Comparison of ENCODE assay signal across 20 cellular contexts in the genomic region with DNA sequence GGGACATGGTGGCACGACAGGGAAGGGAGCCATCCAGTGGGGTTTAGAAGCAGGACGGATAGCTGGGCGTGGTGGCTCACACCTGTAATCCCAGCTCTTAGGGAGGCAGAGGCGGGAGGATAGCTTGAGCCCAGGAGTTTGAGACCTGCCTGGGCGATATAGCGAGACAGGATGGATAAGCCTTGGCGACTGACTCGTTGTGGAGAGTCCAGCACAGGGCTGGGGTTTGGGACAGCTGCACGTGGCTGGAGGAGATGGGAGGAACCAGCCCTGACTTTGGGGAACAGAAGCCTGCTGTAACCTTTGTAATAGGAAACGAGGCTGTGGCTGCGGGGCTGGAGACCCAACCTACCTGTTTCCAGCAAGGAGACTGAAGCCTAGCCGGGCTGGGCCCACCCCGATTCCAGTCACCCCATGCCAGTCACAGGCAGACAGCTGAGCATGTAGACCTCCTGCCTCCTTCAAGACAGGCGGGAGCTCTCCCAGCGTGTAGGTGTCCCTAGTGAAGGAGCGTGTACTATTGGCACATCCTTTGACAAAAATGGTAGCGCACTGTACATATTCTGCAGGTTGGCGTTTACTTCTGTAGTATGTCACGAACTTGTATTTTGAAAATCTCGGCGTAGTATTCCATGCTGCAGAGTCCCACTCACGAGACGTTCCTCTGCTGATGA. TPM values are rescaled to one million over a fixed set of nuclear protein-coding genes. Genes with fewer than 3 reads are reported as not detected.
A peak's percentile ranks its signal among the peaks of the same experiment; 100 is the strongest.
DNase-seq lines count a peak whose midpoint lies in the region; ATAC-seq and TF ChIP-seq lines count a peak whose summit lies in the region.
"Had no signal": no experiment of that assay in that cellular context is flagged by ENCODE, and none has a peak within 500 bp of the region (broad histone marks: within the 10 kb centered on the region; RNA-seq: fewer than 3 reads in every experiment).

No MANE protein-coding gene starts in this region.

- H3K27ac ChIP-seq in naive thymus-derived CD4-positive, alpha-beta T cell (ENCODE audit: low read depth, low read length), result no peak overlapping the region
- H3K27ac ChIP-seq: SK-N-MC had no signal

- TF ChIP-seq CTCF in activated CD8-positive, alpha-beta T cell treated with anti-CD3 and anti-CD28 coated beads for 36 hours (IDR thresholded peaks at IDR 0.05), result no peak

- no peaks in the 10 kb centered on the region for H3K9me3 ChIP-seq in naive thymus-derived CD4-positive, alpha-beta T cell (ENCODE audit: control insufficient read depth in 2 of 3, low read length in 3 of 3)

- H3K36me3 ChIP-seq in naive thymus-derived CD4-positive, alpha-beta T cell (ENCODE audit: control insufficient read depth in 2 of 3, insufficient read depth in 3 of 3, low read length in 3 of 3), result peaks cover 8 to 100% (median 40%) of the 10 kb centered on the region in 3 experiments

- CTCF ChIA-PET in activated CD8-positive, alpha-beta T cell treated with anti-CD3 and anti-CD28 coated beads, Interleukin-2, amount 10 ng/mL, durations not matched to agents 7 days and 5 days (lab: Charles Lee), result interaction anchor here (1.1 to 1.6 kb wide), 2 partner anchors 15 to 83 kb away, joined by 3 read pairs; no protein-coding TSS in a partner anchor
- CTCF ChIA-PET in activated CD8-positive, alpha-beta T cell treated with anti-CD3 and anti-CD28 coated beads for 36 hours (lab: Charles Lee), result interaction anchor here (1.5 kb wide), 1 partner anchor 114 kb away, joined by 3 read pairs; no protein-coding TSS in a partner anchor
- CTCF ChIA-PET in naive thymus-derived CD4-positive, alpha-beta T cell (lab: Charles Lee), result no interaction called here

- intact Hi-C loops in activated CD8-positive, alpha-beta T cell treated with anti-CD3 and anti-CD28 coated beads for 36 hours (cut with micrococcal nuclease), result no loop called here
- intact Hi-C loops in activated T-helper 1 cell treated with anti-CD3 and anti-CD28 coated beads, Interleukin-12 subunit alpha, Interleukin-12 subunit beta, Interleukin-2, Interleukin-4 antibody, amounts not matched to agents 30 ng/mL and 10 ng/mL and 1 ng/mL, durations not matched to agents 14 hours and 24 hours and 36 hours (cut with micrococcal nuclease), result no loop called here
- intact Hi-C loops in naive thymus-derived CD4-positive, alpha-beta T cell (cut with micrococcal nuclease), result no loop called here

- ATAC-seq in activated CD8-positive, alpha-beta T cell treated with anti-CD3 and anti-CD28 coated beads, Interleukin-2, amount 10 ng/mL, durations not matched to agents 7 days and 5 days, result no peak
- ATAC-seq in activated CD8-positive, alpha-beta T cell treated with anti-CD3 and anti-CD28 coated beads for 36 hours, result no peak
- ATAC-seq in naive thymus-derived CD4-positive, alpha-beta T cell, result no peak
- ATAC-seq in HG03442 (IDR thresholded peaks at IDR 0.05; ENCODE audit: unreplicated experiment) (no peak), HG02884 (IDR thresholded peaks at IDR 0.05; ENCODE audit: unreplicated experiment) (no peak)

- peaks cover 70% of the 10 kb centered on the region for H3K36me3 Mint-ChIP-seq in activated CD8-positive, alpha-beta T cell treated with anti-CD3 and anti-CD28 coated beads, Interleukin-2, amount 10 ng/mL, durations not matched to agents 7 days and 5 days (ENCODE audit: low read depth)
- H3K36me3 Mint-ChIP-seq in activated CD8-positive, alpha-beta T cell treated with anti-CD3 and anti-CD28 coated beads for 36 hours (ENCODE audit: low read depth), result peaks cover 56% of the 10 kb centered on the region
- H3K36me3 Mint-ChIP-seq in activated T-helper 1 cell treated with anti-CD3 and anti-CD28 coated beads, Interleukin-12 subunit alpha, Interleukin-12 subunit beta, Interleukin-2, Interleukin-4 antibody, amounts not matched to agents 30 ng/mL and 10 ng/mL and 1 ng/mL, durations not matched to agents 14 hours and 24 hours and 36 hours (ENCODE audit: low read depth), result peaks cover 56% of the 10 kb centered on the region
- H3K36me3 Mint-ChIP-seq in naive thymus-derived CD4-positive, alpha-beta T cell, result peaks cover 9 to 44% (median 24%) of the 10 kb centered on the region in 5 donors

- peaks cover 25% of the 10 kb centered on the region for H3K4me1 Mint-ChIP-seq in activated CD8-positive, alpha-beta T cell treated with anti-CD3 and anti-CD28 coated beads, Interleukin-2, amount 10 ng/mL, durations not matched to agents 7 days and 5 days (ENCODE audit: low read depth)
- H3K4me1 Mint-ChIP-seq in activated CD8-positive, alpha-beta T cell treated with anti-CD3 and anti-CD28 coated beads for 36 hours (ENCODE audit: low read depth), result peaks cover 22% of the 10 kb centered on the region
- peaks cover 15% of the 10 kb centered on the region for H3K4me1 Mint-ChIP-seq in activated T-helper 1 cell treated with anti-CD3 and anti-CD28 coated beads, Interleukin-12 subunit alpha, Interleukin-12 subunit beta, Interleukin-2, Interleukin-4 antibody, amounts not matched to agents 30 ng/mL and 10 ng/mL and 1 ng/mL, durations not matched to agents 14 hours and 24 hours and 36 hours (ENCODE audit: low read depth)
- H3K4me1 Mint-ChIP-seq in naive thymus-derived CD4-positive, alpha-beta T cell, result peaks cover 18 to 37% (median 35%) of the 10 kb centered on the region in 7 donors

- DNase-seq in activated CD8-positive, alpha-beta T cell treated with anti-CD3 and anti-CD28 coated beads, Interleukin-2, amount 10 ng/mL, durations not matched to agents 7 days and 5 days, result no peak
- no peak for DNase-seq in activated CD8-positive, alpha-beta T cell treated with anti-CD3 and anti-CD28 coated beads for 36 hours
- DNase-seq in activated T-helper 1 cell treated with anti-CD3 and anti-CD28 coated beads, Interleukin-12 subunit alpha, Interleukin-12 subunit beta, Interleukin-2, Interleukin-4 antibody, amounts not matched to agents 30 ng/mL and 10 ng/mL and 1 ng/mL, durations not matched to agents 14 hours and 24 hours and 36 hours (ENCODE audit: low spot score), result no peak
- DNase-seq in myocyte (ENCODE audit: low read depth) (peak; percentile 65), putamen (ENCODE audit: low spot score) (peak; percentile 39)
- DNase-seq in naive thymus-derived CD4-positive, alpha-beta T cell, result no peak
- DNase-seq: 8988T; CD4-positive, CD25-positive, alpha-beta regulatory T cell; COR-L47; DMS153; GDM1; NCI-H1092 treated with DMSO at 0.1 percent for 48 hours; NCI-H1694; NCI-H2081 treated with DMSO at 0.1 percent for 48 hours; NCI-H774; OCI-M1; SHP77 had no signal

- no peaks in the 10 kb centered on the region for H3K9me3 Mint-ChIP-seq in activated CD8-positive, alpha-beta T cell treated with anti-CD3 and anti-CD28 coated beads, Interleukin-2, amount 10 ng/mL, durations not matched to agents 7 days and 5 days (ENCODE audit: insufficient read depth)
- H3K9me3 Mint-ChIP-seq in activated CD8-positive, alpha-beta T cell treated with anti-CD3 and anti-CD28 coated beads for 36 hours, result no peaks in the 10 kb centered on the region
- H3K9me3 Mint-ChIP-seq in activated T-helper 1 cell treated with anti-CD3 and anti-CD28 coated beads, Interleukin-12 subunit alpha, Interleukin-12 subunit beta, Interleukin-2, Interleukin-4 antibody, amounts not matched to agents 30 ng/mL and 10 ng/mL and 1 ng/mL, durations not matched to agents 14 hours and 24 hours and 36 hours, result no peaks in the 10 kb centered on the region
- H3K9me3 Mint-ChIP-seq in naive thymus-derived CD4-positive, alpha-beta T cell, result peaks cover 0 to 2% (median 0%) of the 10 kb centered on the region in 11 donors

- peaks cover 15 to 32% of the 10 kb centered on the region in 2 donors for H3K4me1 ChIP-seq in naive thymus-derived CD4-positive, alpha-beta T cell (ENCODE audit: control insufficient read depth in 2 of 2, insufficient read depth in 2 of 2, low read length in 2 of 2)

- POLR2A ChIA-PET in activated CD8-positive, alpha-beta T cell treated with anti-CD3 and anti-CD28 coated beads, Interleukin-2, amount 10 ng/mL, durations not matched to agents 7 days and 5 days (lab: Charles Lee), result no interaction called here
- POLR2A ChIA-PET in activated CD8-positive, alpha-beta T cell treated with anti-CD3 and anti-CD28 coated beads for 36 hours (lab: Charles Lee), result interaction anchor here (0.6 to 2.7 kb wide), 5 partner anchors 7 to 53 kb away, joined by 3 to 10 read pairs (median 3); no protein-coding TSS in a partner anchor
- POLR2A ChIA-PET in naive thymus-derived CD4-positive, alpha-beta T cell (lab: Charles Lee), result interaction anchor here (0.5 to 11.2 kb wide), 2 partner anchors 11 to 36 kb away, joined by 3 to 173 read pairs; a partner anchor contains a TSS

- H3K27ac Mint-ChIP-seq in activated CD8-positive, alpha-beta T cell treated with anti-CD3 and anti-CD28 coated beads, Interleukin-2, amount 10 ng/mL, durations not matched to agents 7 days and 5 days, result peak overlapping the region; percentile 36
- no peak overlapping the region for H3K27ac Mint-ChIP-seq in activated CD8-positive, alpha-beta T cell treated with anti-CD3 and anti-CD28 coated beads for 36 hours
- H3K27ac Mint-ChIP-seq in activated T-helper 1 cell treated with anti-CD3 and anti-CD28 coated beads, Interleukin-12 subunit alpha, Interleukin-12 subunit beta, Interleukin-2, Interleukin-4 antibody, amounts not matched to agents 30 ng/mL and 10 ng/mL and 1 ng/mL, durations not matched to agents 14 hours and 24 hours and 36 hours, result peak overlapping the region; percentile 44
- peak overlapping the region in 3 of 9 donors; percentile 21 to 64 (median 36) for H3K27ac Mint-ChIP-seq in naive thymus-derived CD4-positive, alpha-beta T cell
- H3K27ac Mint-ChIP-seq: CD4-positive, CD25-positive, alpha-beta regulatory T cell had no signal

- H3K27me3 Mint-ChIP-seq in activated CD8-positive, alpha-beta T cell treated with anti-CD3 and anti-CD28 coated beads, Interleukin-2, amount 10 ng/mL, durations not matched to agents 7 days and 5 days (ENCODE audit: low read depth), result no peaks in the 10 kb centered on the region
- H3K27me3 Mint-ChIP-seq in activated CD8-positive, alpha-beta T cell treated with anti-CD3 and anti-CD28 coated beads for 36 hours, result no peaks in the 10 kb centered on the region
- no peaks in the 10 kb centered on the region for H3K27me3 Mint-ChIP-seq in activated T-helper 1 cell treated with anti-CD3 and anti-CD28 coated beads, Interleukin-12 subunit alpha, Interleukin-12 subunit beta, Interleukin-2, Interleukin-4 antibody, amounts not matched to agents 30 ng/mL and 10 ng/mL and 1 ng/mL, durations not matched to agents 14 hours and 24 hours and 36 hours (ENCODE audit: insufficient read depth)
- H3K27me3 Mint-ChIP-seq in naive thymus-derived CD4-positive, alpha-beta T cell, result no peaks in the 10 kb centered on the region
- H3K27me3 Mint-ChIP-seq: CD4-positive, CD25-positive, alpha-beta regulatory T cell had no signal

- no peak overlapping the region for H3K4me3 ChIP-seq in naive thymus-derived CD4-positive, alpha-beta T cell (ENCODE audit: low read length)
- H3K4me3 ChIP-seq: SK-N-MC had no signal

- no peak overlapping the region for H3K4me3 Mint-ChIP-seq in activated CD8-positive, alpha-beta T cell treated with anti-CD3 and anti-CD28 coated beads, Interleukin-2, amount 10 ng/mL, durations not matched to agents 7 days and 5 days
- no peak overlapping the region for H3K4me3 Mint-ChIP-seq in activated CD8-positive, alpha-beta T cell treated with anti-CD3 and anti-CD28 coated beads for 36 hours
- no peak overlapping the region for H3K4me3 Mint-ChIP-seq in activated T-helper 1 cell treated with anti-CD3 and anti-CD28 coated beads, Interleukin-12 subunit alpha, Interleukin-12 subunit beta, Interleukin-2, Interleukin-4 antibody, amounts not matched to agents 30 ng/mL and 10 ng/mL and 1 ng/mL, durations not matched to agents 14 hours and 24 hours and 36 hours
- no peak overlapping the region for H3K4me3 Mint-ChIP-seq in naive thymus-derived CD4-positive, alpha-beta T cell

- no peaks in the 10 kb centered on the region for H3K27me3 ChIP-seq in naive thymus-derived CD4-positive, alpha-beta T cell (ENCODE audit: control insufficient read depth in 2 of 2, insufficient read depth in 2 of 2, low read length in 2 of 2)

RNA-seq across cellular contexts. Expression of a gene that starts 8.0 kb away (rescaled TPM):
- total RNA-seq in activated CD8-positive, alpha-beta T cell treated with anti-CD3 and anti-CD28 coated beads, Interleukin-2, amount 10 ng/mL, durations not matched to agents 7 days and 5 days, result 1 to 10 TPM; 6.6 to 7.5 TPM
- 1 to 10 TPM; 3.3 to 4.0 TPM for total RNA-seq in activated CD8-positive, alpha-beta T cell treated with anti-CD3 and anti-CD28 coated beads for 36 hours
- total RNA-seq in activated T-helper 1 cell treated with anti-CD3 and anti-CD28 coated beads, Interleukin-12 subunit alpha, Interleukin-12 subunit beta, Interleukin-2, Interleukin-4 antibody, amounts not matched to agents 30 ng/mL and 10 ng/mL and 1 ng/mL, durations not matched to agents 14 hours and 24 hours and 36 hours, result 5.8 and 6.6 TPM in 2 replicates
- total RNA-seq in myocyte, result 8.7 and 9.3 TPM in 2 replicates
- 9.7 TPM for polyA plus RNA-seq in myocyte (2012)
- 10 to 100 TPM in 3 of 5 experiments, 1 to 10 TPM in 2; 7.1 to 20.4 (median 11.8) TPM for total RNA-seq in naive thymus-derived CD4-positive, alpha-beta T cell
- polyA plus RNA-seq in naive thymus-derived CD4-positive, alpha-beta T cell, result 10 to 100 TPM; 11.9 to 13.5 TPM

RNA-seq across cellular contexts. Expression of a gene that starts 13.9 kb away (rescaled TPM):
- total RNA-seq in activated CD8-positive, alpha-beta T cell treated with anti-CD3 and anti-CD28 coated beads, Interleukin-2, amount 10 ng/mL, durations not matched to agents 7 days and 5 days, result 10 to 100 TPM; 55.1 to 58.4 TPM
- total RNA-seq in activated CD8-positive, alpha-beta T cell treated with anti-CD3 and anti-CD28 coated beads for 36 hours, result 10 to 100 TPM; 48.8 to 50.7 TPM
- 70.0 and 73.2 TPM in 2 replicates for total RNA-seq in activated T-helper 1 cell treated with anti-CD3 and anti-CD28 coated beads, Interleukin-12 subunit alpha, Interleukin-12 subunit beta, Interleukin-2, Interleukin-4 antibody, amounts not matched to agents 30 ng/mL and 10 ng/mL and 1 ng/mL, durations not matched to agents 14 hours and 24 hours and 36 hours
- total RNA-seq in myocyte, result 17.0 and 17.2 TPM in 2 replicates
- 42.3 TPM for polyA plus RNA-seq in myocyte (2012)
- 10 to 100 TPM; 38.0 to 84.6 (median 63.9) TPM for total RNA-seq in naive thymus-derived CD4-positive, alpha-beta T cell
- 10 to 100 TPM; 10.1 to 13.1 TPM for polyA plus RNA-seq in naive thymus-derived CD4-positive, alpha-beta T cell

RNA-seq across cellular contexts. Expression of a gene that starts 21.5 kb away (rescaled TPM):
- total RNA-seq in activated CD8-positive, alpha-beta T cell treated with anti-CD3 and anti-CD28 coated beads, Interleukin-2, amount 10 ng/mL, durations not matched to agents 7 days and 5 days, result under 1 TPM; 0.55 to 0.76 TPM
- under 1 TPM in 1 of 2 experiments, not detected in 1; 0.54 TPM for total RNA-seq in activated CD8-positive, alpha-beta T cell treated with anti-CD3 and anti-CD28 coated beads for 36 hours
- 0.73 and 0.83 TPM in 2 replicates for total RNA-seq in activated T-helper 1 cell treated with anti-CD3 and anti-CD28 coated beads, Interleukin-12 subunit alpha, Interleukin-12 subunit beta, Interleukin-2, Interleukin-4 antibody, amounts not matched to agents 30 ng/mL and 10 ng/mL and 1 ng/mL, durations not matched to agents 14 hours and 24 hours and 36 hours
- total RNA-seq in myocyte, result 0.86 and 4.2 TPM in 2 replicates
- polyA plus RNA-seq in myocyte (2012), result 1.7 TPM
- 1 to 10 TPM in 3 of 5 experiments, not detected in 2; 1.0 to 5.9 (median 1.2) TPM for total RNA-seq in naive thymus-derived CD4-positive, alpha-beta T cell
- polyA plus RNA-seq in naive thymus-derived CD4-positive, alpha-beta T cell, result under 1 TPM in 1 of 2 donors, not detected in 1; 0.20 TPM

RNA-seq across cellular contexts. Expression of a gene that starts 35.9 kb away (rescaled TPM):
- total RNA-seq in activated CD8-positive, alpha-beta T cell treated with anti-CD3 and anti-CD28 coated beads, Interleukin-2, amount 10 ng/mL, durations not matched to agents 7 days and 5 days, result 10 to 100 TPM; 77.5 to 82.8 TPM
- 10 to 100 TPM; 81.1 to 85.2 TPM for total RNA-seq in activated CD8-positive, alpha-beta T cell treated with anti-CD3 and anti-CD28 coated beads for 36 hours
- total RNA-seq in activated T-helper 1 cell treated with anti-CD3 and anti-CD28 coated beads, Interleukin-12 subunit alpha, Interleukin-12 subunit beta, Interleukin-2, Interleukin-4 antibody, amounts not matched to agents 30 ng/mL and 10 ng/mL and 1 ng/mL, durations not matched to agents 14 hours and 24 hours and 36 hours, result 110 and 118 TPM in 2 replicates
- total RNA-seq in myocyte, result 48.0 and 59.0 TPM in 2 replicates
- 68.4 TPM for polyA plus RNA-seq in myocyte (2012)
- total RNA-seq in naive thymus-derived CD4-positive, alpha-beta T cell, result 10 to 100 TPM; 51.8 to 82.1 (median 71.0) TPM
- polyA plus RNA-seq in naive thymus-derived CD4-positive, alpha-beta T cell, result 10 to 100 TPM; 74.8 to 87.4 TPM

RNA-seq across cellular contexts. Expression of a gene that starts 36.0 kb away (rescaled TPM):
- 10 to 100 TPM; 50.9 to 51.4 TPM for total RNA-seq in activated CD8-positive, alpha-beta T cell treated with anti-CD3 and anti-CD28 coated beads, Interleukin-2, amount 10 ng/mL, durations not matched to agents 7 days and 5 days
- 10 to 100 TPM; 27.7 to 28.1 TPM for total RNA-seq in activated CD8-positive, alpha-beta T cell treated with anti-CD3 and anti-CD28 coated beads for 36 hours
- total RNA-seq in activated T-helper 1 cell treated with anti-CD3 and anti-CD28 coated beads, Interleukin-12 subunit alpha, Interleukin-12 subunit beta, Interleukin-2, Interleukin-4 antibody, amounts not matched to agents 30 ng/mL and 10 ng/mL and 1 ng/mL, durations not matched to agents 14 hours and 24 hours and 36 hours, result 31.1 and 33.4 TPM in 2 replicates
- total RNA-seq in myocyte, result 13.0 and 17.8 TPM in 2 replicates
- polyA plus RNA-seq in myocyte (2012), result 27.6 TPM
- total RNA-seq in naive thymus-derived CD4-positive, alpha-beta T cell, result 10 to 100 TPM; 13.4 to 46.5 (median 14.6) TPM
- polyA plus RNA-seq in naive thymus-derived CD4-positive, alpha-beta T cell, result 10 to 100 TPM; 15.2 to 21.6 TPM

Comparison
In these comparisons a context has a peak if more than half of its experiments do, and no peak if none do; other contexts are left out.
1. DNase-seq: peak in myocyte (single experiment) and putamen (single experiment); none in activated CD8-positive, alpha-beta T cell treated with anti-CD3 and anti-CD28 coated beads, Interleukin-2, amount 10 ng/mL, durations not matched to agents 7 days and 5 days (single experiment), activated CD8-positive, alpha-beta T cell treated with anti-CD3 and anti-CD28 coated beads for 36 hours (single experiment), activated T-helper 1 cell treated with anti-CD3 and anti-CD28 coated beads, Interleukin-12 subunit alpha, Interleukin-12 subunit beta, Interleukin-2, Interleukin-4 antibody, amounts not matched to agents 30 ng/mL and 10 ng/mL and 1 ng/mL, durations not matched to agents 14 hours and 24 hours and 36 hours (single experiment) and naive thymus-derived CD4-positive, alpha-beta T cell (0 of 9).